Comparison of ENCODE assay signal across 14 cellular contexts in the genomic region with DNA sequence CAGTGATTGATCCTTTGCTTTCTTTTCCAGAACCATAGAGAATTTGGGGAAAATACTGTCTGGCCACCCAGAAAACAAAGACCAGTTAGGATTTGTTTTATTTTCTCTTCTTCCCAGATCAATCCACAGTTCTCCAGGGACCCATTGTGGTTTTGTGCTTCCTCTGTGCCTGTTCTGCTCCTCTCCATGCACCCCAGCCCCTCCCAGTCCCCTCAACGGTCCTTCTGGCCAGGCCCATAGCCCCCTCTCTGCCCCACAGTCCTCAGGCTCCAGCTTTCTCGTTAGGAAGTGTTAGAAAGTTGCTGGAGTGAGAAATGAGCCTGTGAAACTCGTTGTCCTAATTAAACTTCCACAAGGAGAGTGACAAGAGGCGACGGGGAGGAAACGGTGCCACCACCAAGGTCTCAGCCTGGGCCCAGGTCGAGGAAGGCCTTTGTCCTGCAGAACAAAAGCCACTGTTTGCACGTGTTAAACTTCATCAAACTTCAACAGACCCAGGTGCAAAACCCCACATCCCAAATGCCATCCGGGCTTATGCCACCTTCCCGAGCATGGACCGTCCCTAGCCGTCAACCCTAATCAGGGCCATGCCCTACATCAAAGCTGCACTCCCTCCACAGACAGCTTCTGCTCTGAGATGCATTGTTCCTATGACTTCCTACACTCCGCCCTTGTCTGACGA. TPM values are rescaled to one million over a fixed set of nuclear protein-coding genes. Genes with fewer than 3 reads are reported as not detected.
"Had no signal": no experiment of that assay in that cellular context is flagged by ENCODE, and none has a peak within 500 bp of the region (broad histone marks: within the 10 kb centered on the region; RNA-seq: fewer than 3 reads in every experiment).

No MANE protein-coding gene starts in this region.

- ATAC-seq: stimulated activated effector memory CD8-positive, alpha-beta T cell treated with anti-CD3 and anti-CD28 coated beads, Interleukin-12 subunit alpha, Interleukin-12 subunit beta, amount 100 ng/mL, for 72 hours had no signal

- H3K27ac ChIP-seq: stomach had no signal

- DNase-seq: activated B cell treated with CpG ODN at 0.5 μM for 24 hours; activated CD4-positive, alpha-beta memory T cell treated with anti-CD3 and anti-CD28 coated beads for 36 hours; activated CD4-positive, alpha-beta T cell treated with anti-CD3 and anti-CD28 coated beads for 4 hours; activated gamma-delta T cell treated with Interleukin-2 at 50 U/mL for 16 hours; activated T-cell treated with anti-CD3 and anti-CD28 coated beads for 4 hours; effector CD4-positive, alpha-beta T cell; kidney glomerular epithelial cell; small intestine; stimulated activated CD4-positive, alpha-beta T cell treated with anti-CD3 and anti-CD28 coated beads, Interleukin-4, amount 100 ng/mL, for 24 hours; stomach; T-helper 1 cell; T-helper 9 cell had no signal

RNA-seq across cellular contexts. Expression of a gene that starts 18.7 kb away (rescaled TPM):
- total RNA-seq: activated B cell treated with CpG ODN at 0.5 μM for 24 hours; activated CD4-positive, alpha-beta memory T cell treated with anti-CD3 and anti-CD28 coated beads for 36 hours; activated T-helper 1 cell treated with anti-CD3 and anti-CD28 coated beads, Interleukin-12 subunit alpha, Interleukin-12 subunit beta, Interleukin-2, Interleukin-4 antibody, amounts not matched to agents 30 ng/mL and 10 ng/mL and 1 ng/mL, durations not matched to agents 14 hours and 24 hours and 36 hours had no signal
